ENCODE assay signal across 18 cellular contexts in the genomic region with DNA sequence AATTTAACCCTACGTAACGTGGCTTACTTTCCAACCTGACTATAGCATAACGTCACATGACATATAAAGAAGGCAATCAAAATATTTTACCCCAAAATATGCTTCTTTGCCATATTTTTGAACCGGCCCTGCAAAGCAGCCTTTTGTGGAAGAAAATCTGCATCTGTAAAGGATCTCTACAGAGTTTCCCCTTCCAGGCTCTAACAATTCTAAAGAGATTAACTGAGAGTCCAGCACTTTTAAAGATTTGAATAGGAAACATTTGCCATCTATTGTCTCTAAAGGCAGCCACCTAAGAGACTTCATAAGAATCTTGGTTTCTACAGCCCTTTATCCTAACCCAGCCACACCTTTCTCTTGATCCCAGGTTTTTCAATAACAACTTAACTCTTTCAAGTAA. TPM values are rescaled to one million over a fixed set of nuclear protein-coding genes. Genes with fewer than 3 reads are reported as not detected.
A peak's percentile ranks its signal among the peaks of the same experiment; 100 is the strongest.
DNase-seq lines count a peak whose midpoint lies in the region; ATAC-seq and TF ChIP-seq lines count a peak whose summit lies in the region.
"Had no signal": no experiment of that assay in that cellular context is flagged by ENCODE, and none has a peak within 500 bp of the region (broad histone marks: within the 10 kb centered on the region; RNA-seq: fewer than 3 reads in every experiment).

No MANE protein-coding gene starts in this region.

- H3K9me3 Mint-ChIP-seq in activated T-cell treated with anti-CD3 and anti-CD28 coated beads, Interleukin-2, amount 50 U/mL, for 24 hours: no peaks in the 10 kb centered on the region
- no peaks in the 10 kb centered on the region for H3K9me3 Mint-ChIP-seq in activated T-cell treated with anti-CD3 and anti-CD28 coated beads, Interleukin-2, amount 50 U/mL, for 72 hours
- no peaks in the 10 kb centered on the region for H3K9me3 Mint-ChIP-seq in IgD-negative memory B cell
- H3K9me3 Mint-ChIP-seq in endodermal cell: no peaks in the 10 kb centered on the region
- no peaks in the 10 kb centered on the region for H3K9me3 Mint-ChIP-seq in stimulated activated memory B cell treated with anti-CD40 and anti-IgM and Interleukin-4, amounts not matched to agents 10 μg/mL and 1 μg/mL and 100 μg/mL, for 72 hours

- H3K36me3 ChIP-seq in endodermal cell (ENCODE audit: control insufficient read depth, insufficient read depth, low read length) (peaks cover 7% of the 10 kb centered on the region), esophagus muscularis mucosa (no peaks in the 10 kb centered on the region)
- H3K36me3 ChIP-seq: Peyer's patch had no signal

- H3K27me3 ChIP-seq in endodermal cell (ENCODE audit: control insufficient read depth, insufficient read depth, low read length, poor library complexity, severe bottlenecking): no peaks in the 10 kb centered on the region
- no peaks in the 10 kb centered on the region for H3K27me3 ChIP-seq in esophagus muscularis mucosa
- H3K27me3 ChIP-seq: Peyer's patch had no signal

- TF ChIP-seq EP300 in esophagus muscularis mucosa (IDR thresholded peaks at IDR 0.05): no peak

- intact Hi-C loops in esophagus muscularis mucosa (cut with DNase I): no loop called here

- no peak overlapping the region for H3K4me3 ChIP-seq in endodermal cell (ENCODE audit: low read length)
- no peak overlapping the region for H3K4me3 ChIP-seq in esophagus muscularis mucosa
- H3K4me3 ChIP-seq: Peyer's patch had no signal

- 70 to 75% methylated on average over 3 to 4 of the region's 4 CpGs for WGBS in endodermal cell (ENCODE audit: insufficient coverage in 1 of 2, insufficient read length in 1 of 2), 2 experiments
- 91% methylated on average over 4 of the region's 4 CpGs for WGBS in esophagus muscularis mucosa

- TF ChIP-seq POLR2A in esophagus muscularis mucosa (IDR thresholded peaks at IDR 0.05; ENCODE audit: low read depth): no peak

- no peak overlapping the region for H3K9ac ChIP-seq in endodermal cell (ENCODE audit: extremely low read depth, low read length, poor library complexity, severe bottlenecking)

- H3K4me3 Mint-ChIP-seq in activated T-cell treated with anti-CD3 and anti-CD28 coated beads, Interleukin-2, amount 50 U/mL, for 24 hours: no peak overlapping the region
- H3K4me3 Mint-ChIP-seq in activated T-cell treated with anti-CD3 and anti-CD28 coated beads, Interleukin-2, amount 50 U/mL, for 72 hours: no peak overlapping the region
- H3K4me3 Mint-ChIP-seq in IgD-negative memory B cell (no peak overlapping the region), endodermal cell (no peak overlapping the region)
- no peak overlapping the region for H3K4me3 Mint-ChIP-seq in stimulated activated memory B cell treated with anti-CD40 and anti-IgM and Interleukin-4, amounts not matched to agents 10 μg/mL and 1 μg/mL and 100 μg/mL, for 72 hours
- H3K4me3 Mint-ChIP-seq: CD14-positive monocyte had no signal

- TF ChIP-seq CTCF in endodermal cell (conservative IDR thresholded peaks at IDR 0.05) (no peak), esophagus muscularis mucosa (IDR thresholded peaks at IDR 0.05) (no peak)

- no peak for DNase-seq in activated T-cell treated with anti-CD3 and anti-CD28 coated beads, Interleukin-2, amount 50 U/mL, for 24 hours
- DNase-seq in activated T-cell treated with anti-CD3 and anti-CD28 coated beads, Interleukin-2, amount 50 U/mL, for 72 hours: no peak
- no peak for DNase-seq in endodermal cell
- no peak for DNase-seq in esophagus muscularis mucosa (ENCODE audit: extremely low spot score)
- DNase-seq: DMS79, NCI-H1048, NCI-H1436 treated with DMSO at 0.1 percent for 48 hours, NCI-H2029 treated with DMSO at 0.1 percent for 48 hours, NCI-H2171 treated with DMSO at 0.1 percent for 48 hours, NCI-H446, NCI-H526 treated with DMSO at 0.1 percent for 48 hours, Peyer's patch had no signal

- H3K27ac Mint-ChIP-seq in activated T-cell treated with anti-CD3 and anti-CD28 coated beads, Interleukin-2, amount 50 U/mL, for 24 hours: peak overlapping the region; percentile 20
- no peak overlapping the region for H3K27ac Mint-ChIP-seq in activated T-cell treated with anti-CD3 and anti-CD28 coated beads, Interleukin-2, amount 50 U/mL, for 72 hours
- H3K27ac Mint-ChIP-seq in IgD-negative memory B cell: peak overlapping the region in 2 of 3 donors; percentile 24 to 32
- peak overlapping the region; percentile 16 for H3K27ac Mint-ChIP-seq in endodermal cell
- H3K27ac Mint-ChIP-seq in stimulated activated memory B cell treated with anti-CD40 and anti-IgM and Interleukin-4, amounts not matched to agents 10 μg/mL and 1 μg/mL and 100 μg/mL, for 72 hours: peak overlapping the region; percentile 26

- H3K4me1 Mint-ChIP-seq in activated T-cell treated with anti-CD3 and anti-CD28 coated beads, Interleukin-2, amount 50 U/mL, for 24 hours (ENCODE audit: low read depth): peaks cover 22% of the 10 kb centered on the region
- peaks cover 6% of the 10 kb centered on the region for H3K4me1 Mint-ChIP-seq in activated T-cell treated with anti-CD3 and anti-CD28 coated beads, Interleukin-2, amount 50 U/mL, for 72 hours (ENCODE audit: low read depth)
- H3K4me1 Mint-ChIP-seq in IgD-negative memory B cell (peaks cover 12 to 40% (median 20%) of the 10 kb centered on the region in 3 donors), endodermal cell (peaks cover 14% of the 10 kb centered on the region)
- H3K4me1 Mint-ChIP-seq in stimulated activated memory B cell treated with anti-CD40 and anti-IgM and Interleukin-4, amounts not matched to agents 10 μg/mL and 1 μg/mL and 100 μg/mL, for 72 hours: peaks cover 29% of the 10 kb centered on the region

- no peaks in the 10 kb centered on the region for H3K4me1 ChIP-seq in endodermal cell (ENCODE audit: control insufficient read depth, insufficient read depth, low read length)
- H3K4me1 ChIP-seq in esophagus muscularis mucosa: peaks cover 8 to 18% (median 11%) of the 10 kb centered on the region in 4 donors
- H3K4me1 ChIP-seq: Peyer's patch had no signal

- no peaks in the 10 kb centered on the region for H3K27me3 Mint-ChIP-seq in activated T-cell treated with anti-CD3 and anti-CD28 coated beads, Interleukin-2, amount 50 U/mL, for 24 hours
- no peaks in the 10 kb centered on the region for H3K27me3 Mint-ChIP-seq in activated T-cell treated with anti-CD3 and anti-CD28 coated beads, Interleukin-2, amount 50 U/mL, for 72 hours (ENCODE audit: low read depth)
- no peaks in the 10 kb centered on the region for H3K27me3 Mint-ChIP-seq in IgD-negative memory B cell
- H3K27me3 Mint-ChIP-seq in endodermal cell (ENCODE audit: insufficient read depth): no peaks in the 10 kb centered on the region
- no peaks in the 10 kb centered on the region for H3K27me3 Mint-ChIP-seq in stimulated activated memory B cell treated with anti-CD40 and anti-IgM and Interleukin-4, amounts not matched to agents 10 μg/mL and 1 μg/mL and 100 μg/mL, for 72 hours

- H3K9me3 ChIP-seq in endodermal cell (ENCODE audit: control insufficient read depth, low read length) (no peaks in the 10 kb centered on the region), esophagus muscularis mucosa (no peaks in the 10 kb centered on the region)
- H3K9me3 ChIP-seq: Peyer's patch had no signal

- no peak for ATAC-seq in activated T-cell treated with anti-CD3 and anti-CD28 coated beads, Interleukin-2, amount 50 U/mL, for 72 hours (replicated peaks in 1 of 2)
- ATAC-seq in stimulated activated memory B cell treated with anti-CD40 and anti-IgM and Interleukin-4, amounts not matched to agents 10 μg/mL and 1 μg/mL and 100 μg/mL, for 72 hours: no peak
- ATAC-seq in GM18520 (IDR thresholded peaks at IDR 0.05; ENCODE audit: unreplicated experiment) (no peak), GM18502 (IDR thresholded peaks at IDR 0.05; ENCODE audit: poor library complexity, unreplicated experiment) (no peak)

- H3K27ac ChIP-seq in endodermal cell (ENCODE audit: low read depth, low read length) (no peak overlapping the region), esophagus muscularis mucosa (replicated peaks in 1 of 4) (no peak overlapping the region)
- H3K27ac ChIP-seq: 22Rv1, Peyer's patch had no signal

- H3K36me3 Mint-ChIP-seq in activated T-cell treated with anti-CD3 and anti-CD28 coated beads, Interleukin-2, amount 50 U/mL, for 24 hours (ENCODE audit: low read depth): peaks cover 9% of the 10 kb centered on the region
- no peaks in the 10 kb centered on the region for H3K36me3 Mint-ChIP-seq in activated T-cell treated with anti-CD3 and anti-CD28 coated beads, Interleukin-2, amount 50 U/mL, for 72 hours (ENCODE audit: insufficient read depth in 2 of 2)
- no peaks in the 10 kb centered on the region for H3K36me3 Mint-ChIP-seq in IgD-negative memory B cell
- peaks cover 2% of the 10 kb centered on the region for H3K36me3 Mint-ChIP-seq in endodermal cell (ENCODE audit: low read depth)
- H3K36me3 Mint-ChIP-seq in stimulated activated memory B cell treated with anti-CD40 and anti-IgM and Interleukin-4, amounts not matched to agents 10 μg/mL and 1 μg/mL and 100 μg/mL, for 72 hours: no peaks in the 10 kb centered on the region

RNA-seq across cellular contexts. Expression of gene AP3B1, which starts 22.7 kb away (rescaled TPM):
- total RNA-seq in activated T-cell treated with anti-CD3 and anti-CD28 coated beads, Interleukin-2, amount 50 U/mL, for 72 hours: 10 to 100 TPM; 43.6 to 45.1 TPM
- 23.0 TPM for polyA plus RNA-seq in IgD-negative memory B cell
- total RNA-seq in endodermal cell (10 to 100 TPM; 53.4 to 74.0 TPM), esophagus muscularis mucosa (10 to 100 TPM; 31.2 to 42.1 (median 36.2) TPM)
- polyA plus RNA-seq in endodermal cell (2013, experiment 1 of 2): 47.8 TPM
- 42.0 TPM for polyA plus RNA-seq in endodermal cell (2013, experiment 2 of 2)
